ENCODE assay signal across 8 cellular contexts in genomic region chr10:35126062-35126529, GRCh38.
DNase-seq lines count a peak whose midpoint lies in the region; ATAC-seq and TF ChIP-seq lines count a peak whose summit lies in the region.

No MANE protein-coding gene starts in this region.

- H3K27me3 ChIP-seq in MM.1S (replicated peaks; ENCODE audit: insufficient read depth, low read length) (no peaks in the 10 kb centered on the region), neutrophil (no peaks in the 10 kb centered on the region)

- no peaks in the 10 kb centered on the region for H3K9me2 ChIP-seq in MM.1S (replicated peaks; ENCODE audit: insufficient read depth, low read length)

- H3K9ac ChIP-seq in MM.1S (ENCODE audit: low read length) = peak overlapping the region; percentile 99

- H3K27ac ChIP-seq in MM.1S (ENCODE audit: low read length) = peak overlapping the region; percentile 97; the same call in 1 of the 2 replicates
- H3K27ac ChIP-seq in neutrophil = peak overlapping the region; percentile 99

- peak overlapping the region; percentile 59 for H2AFZ ChIP-seq in MM.1S (ENCODE audit: low read length)

- ATAC-seq in effector memory CD8-positive, alpha-beta T cell (replicated peaks) = no peak
- no peak for ATAC-seq in GM18519 (IDR thresholded peaks at IDR 0.05; ENCODE audit: low FRiP score, unreplicated experiment)

- no peaks in the 10 kb centered on the region for H3K36me3 ChIP-seq in MM.1S (replicated peaks; ENCODE audit: insufficient read depth, low read length)
- H3K36me3 ChIP-seq in neutrophil = no peaks in the 10 kb centered on the region

- no peaks in the 10 kb centered on the region for H3K9me3 ChIP-seq in MM.1S (replicated peaks; ENCODE audit: insufficient read depth, low read length)
- H3K9me3 ChIP-seq in neutrophil = no peaks in the 10 kb centered on the region

- TF ChIP-seq CTCF in MM.1S (IDR thresholded peaks at IDR 0.05; ENCODE audit: low read length) (no peak), neutrophil (IDR thresholded peaks at IDR 0.05) (no peak)

- peak overlapping the region; percentile 99 to 100 for H3K27ac Mint-ChIP-seq in effector memory CD8-positive, alpha-beta T cell

- peak overlapping the region; percentile 52; the same call in 1 of the 2 replicates for H3K4me2 ChIP-seq in MM.1S (ENCODE audit: low read depth, low read length)

- H3K79me2 ChIP-seq in MM.1S (ENCODE audit: low read length) = peaks cover 10% of the 10 kb centered on the region

- peaks cover 20 to 22% of the 10 kb centered on the region in 2 donors for H3K4me1 Mint-ChIP-seq in effector memory CD8-positive, alpha-beta T cell (ENCODE audit: low read depth in 2 of 2)

- no peaks in the 10 kb centered on the region for H4K20me1 ChIP-seq in MM.1S (ENCODE audit: insufficient read depth, low read length)

- H3K4me3 Mint-ChIP-seq in effector memory CD8-positive, alpha-beta T cell = peak overlapping the region; percentile 86 to 93

- peaks cover 36% of the 10 kb centered on the region for H3K36me3 Mint-ChIP-seq in effector memory CD8-positive, alpha-beta T cell (ENCODE audit: insufficient read depth)

- DNase-seq in MM.1S (no peak), AG08396 (ENCODE audit: low spot score) (no peak), middle frontal gyrus (ENCODE audit: extremely low spot score, low spot score) (no peak), NCI-H1694 treated with DMSO at 0.1 percent for 48 hours (lab: John Stamatoyannopoulos, UW) (no peak)
- peak in 1 of 3 experiments; percentile 10 for DNase-seq in effector memory CD8-positive, alpha-beta T cell

- H3K4me1 ChIP-seq in MM.1S (ENCODE audit: low read length) (peaks cover 7% of the 10 kb centered on the region; the same call in 1 of the 2 replicates), neutrophil (ENCODE audit: control insufficient read depth in 1 of 2, insufficient read depth in 1 of 2, low read depth in 1 of 2, low read length in 1 of 2) (peaks cover 11 to 17% of the 10 kb centered on the region in 2 experiments)

- H3K9me3 Mint-ChIP-seq in effector memory CD8-positive, alpha-beta T cell = no peaks in the 10 kb centered on the region

- no peaks in the 10 kb centered on the region for H3K27me3 Mint-ChIP-seq in effector memory CD8-positive, alpha-beta T cell

- peaks cover 9% of the 10 kb centered on the region for H3F3A ChIP-seq in MM.1S (ENCODE audit: insufficient read depth, low read length)

- H3K4me3 ChIP-seq in GM08714 (ENCODE audit: low read length) = peak overlapping the region; percentile 77
- H3K4me3 ChIP-seq in MM.1S (ENCODE audit: low read length) = peak overlapping the region; percentile 55
- H3K4me3 ChIP-seq in neutrophil (ENCODE audit: low read depth in 1 of 2, low read length in 1 of 2) = peak overlapping the region; percentile 81 to 92
